ENCODE assay signal across 15 cellular contexts in the genomic region with DNA sequence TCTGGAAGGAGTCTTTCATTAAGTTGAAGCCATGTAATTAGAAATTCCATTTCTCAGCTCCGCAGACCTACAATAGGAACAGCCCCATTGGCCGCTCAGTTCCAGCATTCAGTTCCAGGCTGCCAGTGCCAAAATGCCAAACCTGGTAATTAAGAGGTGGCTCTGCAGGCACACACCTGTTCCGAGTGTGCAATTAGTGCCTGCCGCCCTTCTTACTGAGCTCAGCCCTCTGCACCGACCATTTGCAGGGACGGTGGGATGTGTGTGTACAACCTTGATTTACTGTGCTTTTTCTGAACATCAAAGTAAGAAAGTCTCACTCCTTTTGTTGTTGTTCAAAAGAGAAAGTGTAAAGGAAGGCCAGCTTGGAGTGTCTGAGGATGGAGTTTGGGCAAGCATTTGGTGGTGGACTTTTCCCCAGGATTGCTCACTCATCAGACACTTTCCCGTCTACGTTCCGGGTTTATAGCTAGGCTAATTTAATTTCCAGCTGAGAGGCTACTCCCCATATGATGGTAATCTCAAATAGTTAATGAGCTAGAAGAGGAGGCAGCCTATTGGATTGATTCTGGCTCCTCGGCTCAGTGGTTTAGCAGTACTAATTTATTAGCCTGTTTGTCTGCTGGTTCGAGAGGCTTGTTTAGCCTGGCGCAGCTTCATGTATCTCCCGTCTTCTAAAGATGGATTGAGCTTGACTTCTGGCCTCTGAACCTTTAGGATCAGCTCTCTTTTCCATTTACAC. TPM values are rescaled to one million over a fixed set of nuclear protein-coding genes. Genes with fewer than 3 reads are reported as not detected.
DNase-seq lines count a peak whose midpoint lies in the region; ATAC-seq and TF ChIP-seq lines count a peak whose summit lies in the region.
"Had no signal": no experiment of that assay in that cellular context is flagged by ENCODE, and none has a peak within 500 bp of the region (broad histone marks: within the 10 kb centered on the region; RNA-seq: fewer than 3 reads in every experiment).

No MANE protein-coding gene starts in this region.

- no peak overlapping the region for H3K9ac ChIP-seq in neural progenitor cell

- H3K4me1 ChIP-seq in neural progenitor cell: peaks cover 79% of the 10 kb centered on the region

- peaks cover 66% of the 10 kb centered on the region for H4K20me1 ChIP-seq in neural progenitor cell (ENCODE audit: low read depth)

- peaks cover 49% of the 10 kb centered on the region for H3F3A ChIP-seq in neural progenitor cell (ENCODE audit: low read depth)

- ATAC-seq in central memory CD8-positive, alpha-beta T cell (replicated peaks; ENCODE audit: extremely low read depth, poor library complexity, severe bottlenecking): no peak
- ATAC-seq in GM21367 (IDR thresholded peaks at IDR 0.05; ENCODE audit: unreplicated experiment): no peak
- no peak for ATAC-seq in HG03159 (IDR thresholded peaks at IDR 0.05; ENCODE audit: unreplicated experiment)
- no peak for ATAC-seq in HG02588 (IDR thresholded peaks at IDR 0.05; ENCODE audit: unreplicated experiment)
- ATAC-seq: left lung had no signal

- H3K27ac ChIP-seq in neural progenitor cell: no peak overlapping the region
- H3K27ac ChIP-seq: 22Rv1, left lung, SK-N-MC had no signal

- no peak overlapping the region for H3K4me3 ChIP-seq in neural progenitor cell
- H3K4me3 ChIP-seq: left lung, SK-N-MC had no signal

- H3K9me3 ChIP-seq in neural progenitor cell (ENCODE audit: low read depth): no peaks in the 10 kb centered on the region
- H3K9me3 ChIP-seq: left lung had no signal

- H3K4me3 Mint-ChIP-seq in central memory CD8-positive, alpha-beta T cell: peak overlapping the region; percentile 3
- no peak overlapping the region for H3K4me3 Mint-ChIP-seq in neural progenitor cell

- H2AFZ ChIP-seq in neural progenitor cell (replicated peaks): no peak overlapping the region

- peaks cover 67% of the 10 kb centered on the region for H3K79me2 ChIP-seq in neural progenitor cell (ENCODE audit: low read depth)

- H3K36me3 ChIP-seq in neural progenitor cell: no peaks in the 10 kb centered on the region
- H3K36me3 ChIP-seq: left lung had no signal

- peak overlapping the region; percentile 6 for H3K4me2 ChIP-seq in neural progenitor cell

- H3K4me1 Mint-ChIP-seq in central memory CD8-positive, alpha-beta T cell: peaks cover 54% of the 10 kb centered on the region
- H3K4me1 Mint-ChIP-seq in neural progenitor cell: peaks cover 82% of the 10 kb centered on the region

- no peak overlapping the region for H3K27ac Mint-ChIP-seq in central memory CD8-positive, alpha-beta T cell (ENCODE audit: low read depth)
- H3K27ac Mint-ChIP-seq in neural progenitor cell: no peak overlapping the region

- peak; percentile 14 for DNase-seq in DMS79 treated with DMSO at 0.1 percent for 48 hours (lab: John Stamatoyannopoulos, UW)
- no peak for DNase-seq in DMS79 (lab: John Stamatoyannopoulos, UW)
- DNase-seq in NCI-H774 (lab: John Stamatoyannopoulos, UW): peak; percentile 15
- DNase-seq in central memory CD8-positive, alpha-beta T cell (ENCODE audit: low spot score in 2 of 2): no peak
- DNase-seq in neural progenitor cell (ENCODE audit: low spot score): peak; percentile 17
- DNase-seq: anterior cingulate cortex; GF-D8; left lung; OCI-M1; stimulated activated CD4-positive, alpha-beta T cell treated with anti-CD3 and anti-CD28 coated beads, Interleukin-2, amount 100 ng/mL, for 48 hours had no signal

- H3K9me3 Mint-ChIP-seq in central memory CD8-positive, alpha-beta T cell: no peaks in the 10 kb centered on the region
- H3K9me3 Mint-ChIP-seq in neural progenitor cell: peaks cover 4% of the 10 kb centered on the region

- H3K36me3 Mint-ChIP-seq in central memory CD8-positive, alpha-beta T cell (ENCODE audit: insufficient read depth): peaks cover 4% of the 10 kb centered on the region
- peaks cover 9% of the 10 kb centered on the region for H3K36me3 Mint-ChIP-seq in neural progenitor cell

- no peaks in the 10 kb centered on the region for H3K27me3 ChIP-seq in neural progenitor cell

- TF ChIP-seq CTCF in neural progenitor cell (IDR thresholded peaks at IDR 0.05): no peak

- no peaks in the 10 kb centered on the region for H3K27me3 Mint-ChIP-seq in central memory CD8-positive, alpha-beta T cell
- peaks cover 3% of the 10 kb centered on the region for H3K27me3 Mint-ChIP-seq in neural progenitor cell (ENCODE audit: insufficient read depth, low read depth)

RNA-seq across cellular contexts. Expression of gene HS3ST3B1, which starts 20.0 kb away (rescaled TPM):
- 21.2 and 21.5 TPM in 2 replicates for total RNA-seq in neural progenitor cell (ENCODE audit: low replicate concordance)

Comparison
In these comparisons a context has a peak if more than half of its experiments do, and no peak if none do; other contexts are left out.
1. DNase-seq: peak in DMS79 treated with DMSO at 0.1 percent for 48 hours (single experiment), NCI-H774 (single experiment) and neural progenitor cell (single experiment); none in DMS79 (single experiment) and central memory CD8-positive, alpha-beta T cell (0 of 2).